ENCODE assay signal across 8 cellular contexts in the genomic region with DNA sequence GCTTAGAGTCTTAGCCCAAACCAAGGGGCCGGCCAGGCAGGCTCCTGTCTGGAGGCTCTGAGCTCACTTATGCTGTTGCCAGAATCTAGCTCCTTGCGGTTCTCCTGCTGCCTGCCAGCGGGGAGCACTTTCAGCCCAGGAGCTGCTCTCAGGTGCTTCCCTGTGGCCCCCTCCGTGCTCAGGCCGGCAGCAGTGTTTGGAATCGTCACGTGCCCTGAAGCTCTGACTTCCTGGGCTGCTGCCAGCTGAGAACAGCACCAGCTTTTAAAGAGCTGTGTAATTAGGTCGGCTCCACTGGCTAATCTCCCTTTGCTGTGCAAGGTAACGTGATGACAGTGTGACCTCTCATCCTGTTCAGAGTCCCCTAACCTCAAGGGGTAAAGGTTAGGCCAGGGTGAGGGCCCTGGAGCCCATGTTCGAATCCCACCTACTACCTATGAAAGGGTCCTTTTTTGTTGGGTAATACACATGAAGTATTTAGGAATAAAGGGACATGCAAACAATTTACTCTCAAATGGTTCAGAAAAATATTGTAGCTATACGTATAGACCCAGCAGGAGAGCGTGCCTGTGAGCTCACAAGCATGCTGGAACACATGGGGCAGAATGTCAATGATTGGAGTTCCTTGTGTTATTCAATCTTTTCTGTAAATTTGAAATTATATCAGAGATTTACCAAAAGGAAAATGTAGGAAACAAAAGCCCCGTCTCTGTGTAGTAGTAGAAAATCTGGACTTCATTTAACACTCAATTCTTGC. TPM values are rescaled to one million over a fixed set of nuclear protein-coding genes. Genes with fewer than 3 reads are reported as not detected.
DNase-seq lines count a peak whose midpoint lies in the region; ATAC-seq and TF ChIP-seq lines count a peak whose summit lies in the region.

No MANE protein-coding gene starts in this region.

- H2AFZ ChIP-seq in smooth muscle cell (ENCODE audit: low read depth), result no peak overlapping the region

- intact Hi-C loops in Right ventricle myocardium superior (cut with DNase I), result no loop called here
- intact Hi-C loops in posterior vena cava (cut with DNase I), result no loop called here

- no peaks in the 10 kb centered on the region for H3K9me3 ChIP-seq in smooth muscle cell (replicated peaks; ENCODE audit: low read depth)

- TF ChIP-seq CTCF in smooth muscle cell (IDR thresholded peaks at IDR 0.05; ENCODE audit: borderline replicate concordance, insufficient read depth, poor library complexity, severe bottlenecking), result no peak

- H3F3A ChIP-seq in smooth muscle cell (ENCODE audit: low read depth), result no peaks in the 10 kb centered on the region

- H3K9ac ChIP-seq in smooth muscle cell (ENCODE audit: low read depth), result no peak overlapping the region

- DNase-seq in DMS153 treated with DMSO at 0.1 percent for 48 hours (lab: John Stamatoyannopoulos, UW; ENCODE audit: unreplicated experiment) (peak; percentile 82), NCI-H1105 (lab: John Stamatoyannopoulos, UW) (peak; percentile 89), SW480 (ENCODE audit: low spot score) (peak; percentile 75), Right ventricle myocardium superior (peak; percentile 77), smooth muscle cell (lab: John Stamatoyannopoulos, UW; ENCODE audit: unreplicated experiment) (no peak), posterior vena cava (ENCODE audit: low spot score) (no peak)

- ATAC-seq in Right ventricle myocardium superior (ENCODE audit: poor library complexity) (peak; percentile 91), GM19035 (IDR thresholded peaks at IDR 0.05; ENCODE audit: unreplicated experiment) (no peak), HG02852 (IDR thresholded peaks at IDR 0.05; ENCODE audit: unreplicated experiment) (no peak)

- WGBS in smooth muscle cell (ENCODE audit: low lambda C conversion rate), result 26% methylated on average over 13 of the region's 13 CpGs

- H3K27ac ChIP-seq in smooth muscle cell (ENCODE audit: low read depth), result no peak overlapping the region

- no peaks in the 10 kb centered on the region for H3K36me3 ChIP-seq in smooth muscle cell (ENCODE audit: low read depth)

- peak overlapping the region; percentile 39 for H3K4me2 ChIP-seq in smooth muscle cell

- H3K27me3 ChIP-seq in smooth muscle cell (ENCODE audit: low read depth), result no peaks in the 10 kb centered on the region

- no peaks in the 10 kb centered on the region for H3K79me2 ChIP-seq in smooth muscle cell (ENCODE audit: low read depth)

- H4K20me1 ChIP-seq in smooth muscle cell (ENCODE audit: low read depth), result no peaks in the 10 kb centered on the region

- H3K4me3 ChIP-seq in smooth muscle cell, result no peak overlapping the region

- H3K4me1 ChIP-seq in smooth muscle cell (ENCODE audit: low read depth), result peaks cover 16% of the 10 kb centered on the region

RNA-seq across cellular contexts. Expression of a gene that starts 16.6 kb away (rescaled TPM):
- 12.2 TPM for total RNA-seq in Right ventricle myocardium superior
- total RNA-seq in smooth muscle cell, result 10.2 and 10.6 TPM in 2 replicates
- polyA plus RNA-seq in smooth muscle cell, result 3.2 and 5.4 TPM in 2 replicates
- total RNA-seq in posterior vena cava, result 10 to 100 TPM; 12.6 to 14.2 TPM

RNA-seq across cellular contexts. Expression of a gene that starts 19.0 kb away (rescaled TPM):
- total RNA-seq in Right ventricle myocardium superior (121 TPM), smooth muscle cell (1.3 and 4.6 TPM in 2 replicates), posterior vena cava (10 to 100 TPM; 13.0 to 13.2 TPM)
- polyA plus RNA-seq in smooth muscle cell, result 4.6 and 20.0 TPM in 2 replicates

Comparison
In these comparisons a context has a peak if more than half of its experiments do, and no peak if none do; other contexts are left out.
1. DNase-seq: peak in DMS153 treated with DMSO at 0.1 percent for 48 hours (single experiment), NCI-H1105 (single experiment), SW480 (single experiment) and Right ventricle myocardium superior (single experiment); none in smooth muscle cell (single experiment) and posterior vena cava (single experiment).